ENCODE assay signal across 26 cellular contexts in genomic region chr18:51563401-51563800, GRCh38.
"Had no signal": no experiment of that assay in that cellular context is flagged by ENCODE, and none has a peak within 500 bp of the region (broad histone marks: within the 10 kb centered on the region; RNA-seq: fewer than 3 reads in every experiment).

No MANE protein-coding gene starts in this region.

- H3K4me1 Mint-ChIP-seq: activated CD4-positive, alpha-beta memory T cell treated with anti-CD3 and anti-CD28 coated beads, Interleukin-2, amount 10 ng/mL, durations not matched to agents 7 days and 5 days; activated CD4-positive, alpha-beta T cell treated with anti-CD3 and anti-CD28 coated beads, Interleukin-2, amount 10 ng/mL, durations not matched to agents 24 days and 14 days had no signal

- H3K4me1 ChIP-seq: pancreas, prostate gland, stomach, tibial artery, upper lobe of right lung had no signal

- H3K9me3 ChIP-seq: pancreas, prostate gland, stomach, tibial artery, upper lobe of right lung had no signal

- DNase-seq: activated CD4-positive, alpha-beta memory T cell treated with anti-CD3 and anti-CD28 coated beads, Interleukin-2, amount 10 ng/mL, durations not matched to agents 7 days and 5 days; activated CD8-positive, alpha-beta memory T cell treated with anti-CD3 and anti-CD28 coated beads, Interleukin-2, amount 50 U/mL, for 48 hours; activated gamma-delta T cell; activated naive CD4-positive, alpha-beta T cell treated with anti-CD3 and anti-CD28 coated beads, Interleukin-2, amount 50 U/mL, for 16 hours; activated T-cell treated with anti-CD3 and anti-CD28 coated beads, Interleukin-2, amount 50 U/mL, for 24 hours; amniotic stem cell; dermis blood vessel endothelial cell; effector CD8-positive, alpha-beta T cell; islet precursor cell; left cardiac atrium; left ventricle myocardium superior; nucleus accumbens; pancreas; stimulated activated CD4-positive, alpha-beta T cell treated with anti-CD3 and anti-CD28 coated beads, Interleukin-15, amount 100 ng/mL, for 24 hours; stimulated activated CD4-positive, alpha-beta T cell treated with anti-CD3 and anti-CD28 coated beads, Interleukin-2, amount 100 ng/mL, for 24 hours; stimulated activated naive B cell treated with anti-CD40 and anti-IgM and Interleukin-4, amounts not matched to agents 10 μg/mL and 1 μg/mL and 100 μg/mL, for 72 hours; stomach; T-helper 9 cell; tibial artery; upper lobe of right lung; WERI-Rb-1 had no signal

- H3K27ac ChIP-seq: pancreas, prostate gland, stomach, tibial artery, upper lobe of right lung, WERI-Rb-1 had no signal

- H3K4me3 ChIP-seq: pancreas, prostate gland, stomach, tibial artery, upper lobe of right lung had no signal

- H3K36me3 ChIP-seq: pancreas, prostate gland, stomach, tibial artery, upper lobe of right lung, WERI-Rb-1 had no signal

- H3K27me3 Mint-ChIP-seq: activated CD4-positive, alpha-beta T cell treated with anti-CD3 and anti-CD28 coated beads, Interleukin-2, amount 10 ng/mL, durations not matched to agents 24 days and 14 days had no signal

- ATAC-seq: activated CD4-positive, CD25-positive, alpha-beta regulatory T cell treated with anti-CD3 and anti-CD28 coated beads, Interleukin-2, amount 50 U/mL, for 24 hours; left cardiac atrium; left ventricle myocardium superior; pancreas; stimulated activated naive B cell treated with anti-CD40 and anti-IgM and Interleukin-4, amounts not matched to agents 10 μg/mL and 1 μg/mL and 100 μg/mL, for 72 hours; upper lobe of right lung had no signal

- H3K36me3 Mint-ChIP-seq: stimulated activated naive B cell treated with anti-CD40 and anti-IgM and Interleukin-4, amounts not matched to agents 10 μg/mL and 1 μg/mL and 100 μg/mL, for 72 hours had no signal

- H3K9me3 Mint-ChIP-seq: activated CD4-positive, alpha-beta memory T cell treated with anti-CD3 and anti-CD28 coated beads, Interleukin-2, amount 10 ng/mL, durations not matched to agents 7 days and 5 days; activated CD4-positive, alpha-beta T cell treated with anti-CD3 and anti-CD28 coated beads, Interleukin-2, amount 10 ng/mL, durations not matched to agents 24 days and 14 days; activated T-cell treated with anti-CD3 and anti-CD28 coated beads, Interleukin-2, amount 50 U/mL, for 24 hours; nephron; stimulated activated naive B cell treated with anti-CD40 and anti-IgM and Interleukin-4, amounts not matched to agents 10 μg/mL and 1 μg/mL and 100 μg/mL, for 72 hours; T-helper 1 cell treated with Interleukin-12 subunit alpha and Interleukin-12 subunit beta and Interleukin-4 antibody, amounts not matched to agents 30 μg/mL and 1 μg/mL, for 36 hours had no signal

- H3K4me3 Mint-ChIP-seq: activated CD4-positive, alpha-beta memory T cell treated with anti-CD3 and anti-CD28 coated beads, Interleukin-2, amount 10 ng/mL, durations not matched to agents 7 days and 5 days; activated CD4-positive, alpha-beta T cell treated with anti-CD3 and anti-CD28 coated beads, Interleukin-2, amount 10 ng/mL, durations not matched to agents 24 days and 14 days; activated T-cell treated with anti-CD3 and anti-CD28 coated beads, Interleukin-2, amount 50 U/mL, for 24 hours; nephron; stimulated activated naive B cell treated with anti-CD40 and anti-IgM and Interleukin-4, amounts not matched to agents 10 μg/mL and 1 μg/mL and 100 μg/mL, for 72 hours; T-helper 1 cell treated with Interleukin-12 subunit alpha and Interleukin-12 subunit beta and Interleukin-4 antibody, amounts not matched to agents 30 μg/mL and 1 μg/mL, for 36 hours had no signal

- H3K27me3 ChIP-seq: pancreas, stomach, tibial artery, upper lobe of right lung had no signal

- H3K27ac Mint-ChIP-seq: activated CD4-positive, alpha-beta memory T cell treated with anti-CD3 and anti-CD28 coated beads, Interleukin-2, amount 10 ng/mL, durations not matched to agents 7 days and 5 days; activated CD4-positive, alpha-beta T cell treated with anti-CD3 and anti-CD28 coated beads, Interleukin-2, amount 10 ng/mL, durations not matched to agents 24 days and 14 days; activated T-cell treated with anti-CD3 and anti-CD28 coated beads, Interleukin-2, amount 50 U/mL, for 24 hours; nephron; stimulated activated naive B cell treated with anti-CD40 and anti-IgM and Interleukin-4, amounts not matched to agents 10 μg/mL and 1 μg/mL and 100 μg/mL, for 72 hours; T-helper 1 cell treated with Interleukin-12 subunit alpha and Interleukin-12 subunit beta and Interleukin-4 antibody, amounts not matched to agents 30 μg/mL and 1 μg/mL, for 36 hours had no signal
